ENCODE assay signal across 10 cellular contexts in the genomic region with DNA sequence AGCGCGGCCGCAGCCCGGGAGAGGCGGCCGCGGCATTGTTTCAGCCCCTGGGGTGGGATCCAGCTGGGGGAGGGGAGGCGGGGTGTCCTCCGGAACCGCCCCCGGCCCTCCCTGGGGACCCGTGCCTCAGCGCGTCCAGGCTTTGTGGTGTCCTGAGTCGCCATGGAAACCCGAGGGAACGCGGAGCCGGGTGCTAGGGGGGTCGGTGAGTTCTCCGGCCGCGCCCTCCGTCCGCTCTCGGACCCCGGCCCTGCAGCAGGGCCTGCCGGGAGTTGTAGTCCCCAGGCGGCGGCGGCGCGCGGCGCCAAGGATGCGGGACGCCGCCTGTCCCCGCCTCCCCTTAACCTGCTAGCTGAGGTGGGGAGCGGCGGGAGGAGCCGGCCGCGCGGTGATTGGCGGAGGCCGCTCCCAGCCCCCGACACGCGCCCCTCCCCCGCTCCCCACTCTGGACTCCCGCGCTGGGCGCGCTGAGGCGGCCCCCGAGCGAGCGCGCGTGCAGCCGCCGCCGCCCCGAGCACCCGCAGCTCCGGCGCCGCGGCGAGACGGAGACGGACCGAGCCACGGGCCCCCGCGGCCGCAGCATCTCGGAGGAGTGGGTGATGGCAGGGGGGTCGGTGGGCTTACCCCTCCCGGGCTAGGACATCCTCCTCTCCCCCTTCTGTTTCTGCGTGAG. TPM values are rescaled to one million over a fixed set of nuclear protein-coding genes. Genes with fewer than 3 reads are reported as not detected.
DNase-seq lines count a peak whose midpoint lies in the region; ATAC-seq and TF ChIP-seq lines count a peak whose summit lies in the region.
"Had no signal": no experiment of that assay in that cellular context is flagged by ENCODE, and none has a peak within 500 bp of the region (broad histone marks: within the 10 kb centered on the region; RNA-seq: fewer than 3 reads in every experiment).

Gene DPYSL5 (plus strand): TSS at position 470 of the 673 bp plus-strand sequence. CDS start 50,368 bp downstream, outside the sequence.

- H3K9me3 ChIP-seq in tibial nerve = no peaks in the 10 kb centered on the region

- TF ChIP-seq CTCF in tibial nerve (IDR thresholded peaks at IDR 0.05) = no peak

- no peak for ATAC-seq in HG03442 (IDR thresholded peaks at IDR 0.05; ENCODE audit: unreplicated experiment)

- no peak within 1 kb of the TSS for H3K27ac ChIP-seq in tibial nerve
- H3K27ac ChIP-seq: 22Rv1 had no signal

- WGBS in tibial nerve, 2 donors = 0 to 1% methylated on average over 26 to 76 of the region's 82 CpGs

- DNase-seq in DMS53 (lab: John Stamatoyannopoulos, UW) = peak; percentile 80
- no peak for DNase-seq in DMS53 treated with DMSO at 0.1 percent for 48 hours (lab: John Stamatoyannopoulos, UW; ENCODE audit: unreplicated experiment)
- DNase-seq in NCI-H345 treated with DMSO at 0.1 percent for 48 hours (lab: John Stamatoyannopoulos, UW; ENCODE audit: unreplicated experiment) = peak; percentile 94
- DNase-seq in amygdala (lab: John Stamatoyannopoulos, UW) = peak in 36 of 56 donors; percentile 21 to 78 (median 56)
- peak; percentile 68 for DNase-seq in medulla oblongata (ENCODE audit: extremely low spot score)
- no peak for DNase-seq in tibial nerve (ENCODE audit: low spot score in 2 of 2)
- DNase-seq in CD1c-positive myeloid dendritic cell (ENCODE audit: extremely low spot score) = no peak

- no peak for TF ChIP-seq POLR2A in tibial nerve (IDR thresholded peaks at IDR 0.05)

- TF ChIP-seq EP300 in tibial nerve (IDR thresholded peaks at IDR 0.05) = no peak

- H3K4me3 ChIP-seq in tibial nerve = peak within 1 kb of the TSS; percentile 4 to 43 (median 18)

- peaks cover 9 to 96% of the 10 kb centered on the region in 2 donors for H3K27me3 ChIP-seq in tibial nerve

- H3K36me3 ChIP-seq in tibial nerve = no peaks in the 10 kb centered on the region

- H3K4me1 ChIP-seq in tibial nerve = peaks cover 0 to 41% (median 27%) of the 10 kb centered on the region in 4 donors

RNA-seq across cellular contexts. Expression of gene DPYSL5, which starts in this region (rescaled TPM):
- not detected for total RNA-seq in tibial nerve
- total RNA-seq: liver had no signal

Comparison
In these comparisons a context has a peak if more than half of its experiments do, and no peak if none do; other contexts are left out.
1. DNase-seq: peak in DMS53 (single experiment), NCI-H345 treated with DMSO at 0.1 percent for 48 hours (single experiment), amygdala (36 of 56) and medulla oblongata (single experiment); none in DMS53 treated with DMSO at 0.1 percent for 48 hours (single experiment), tibial nerve (0 of 2) and CD1c-positive myeloid dendritic cell (single experiment).